ENCODE assay signal across 8 cellular contexts in the genomic region with DNA sequence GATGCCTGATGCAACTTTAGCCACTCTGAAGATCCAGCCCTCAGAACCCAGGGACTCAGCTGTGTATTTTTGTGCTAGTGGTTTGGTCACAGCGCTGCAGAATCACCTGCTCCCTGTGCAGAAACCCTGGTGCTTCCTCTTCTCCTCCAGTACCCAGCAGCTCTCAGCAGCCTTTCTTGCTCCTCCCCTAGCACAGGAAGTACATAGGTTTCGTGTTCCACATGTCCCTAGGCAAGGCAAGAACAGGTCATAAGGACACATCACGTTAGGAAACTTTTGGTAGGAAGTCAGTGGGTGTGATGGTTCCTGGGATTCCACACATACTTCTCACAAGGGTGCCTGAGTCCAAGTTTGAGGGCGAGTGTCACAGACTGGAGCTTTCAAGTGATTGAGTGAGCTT.
DNase-seq lines count a peak whose midpoint lies in the region; ATAC-seq lines count a peak whose summit lies in the region.

No MANE protein-coding gene starts in this region.

- H3K27me3 ChIP-seq in naive thymus-derived CD4-positive, alpha-beta T cell (ENCODE audit: control insufficient read depth in 2 of 2, insufficient read depth in 2 of 2, low read length in 2 of 2): no peaks in the 10 kb centered on the region

- POLR2A ChIA-PET in naive thymus-derived CD4-positive, alpha-beta T cell (lab: Charles Lee): interaction anchor here (1.0 kb wide), 1 partner anchor 207 kb away, joined by 3 read pairs; no protein-coding TSS in a partner anchor

- no peaks in the 10 kb centered on the region for H3K36me3 ChIP-seq in naive thymus-derived CD4-positive, alpha-beta T cell (ENCODE audit: control insufficient read depth in 2 of 3, insufficient read depth in 3 of 3, low read length in 3 of 3)

- no peaks in the 10 kb centered on the region for H3K27me3 Mint-ChIP-seq in T-helper 2 cell treated with Interferon-gamma antibody and Interleukin-4, amounts not matched to agents 5 μg/mL and 100 μg/mL, for 36 hours (ENCODE audit: low read depth)
- H3K27me3 Mint-ChIP-seq in naive thymus-derived CD4-positive, alpha-beta T cell: no peaks in the 10 kb centered on the region

- intact Hi-C loops in naive thymus-derived CD4-positive, alpha-beta T cell (cut with micrococcal nuclease): loop anchor here (2.0 to 10.0 kb wide), 2 partner anchors 23 to 127 kb away; no protein-coding TSS in a partner anchor

- H3K4me1 ChIP-seq in naive thymus-derived CD4-positive, alpha-beta T cell (ENCODE audit: control insufficient read depth in 2 of 2, insufficient read depth in 2 of 2, low read length in 2 of 2): peaks cover 0 to 14% of the 10 kb centered on the region in 2 donors

- CTCF ChIA-PET in naive thymus-derived CD4-positive, alpha-beta T cell (lab: Charles Lee): interaction anchor here (0.8 kb wide), 1 partner anchor 711 kb away, joined by 3 read pairs; no protein-coding TSS in a partner anchor

- no peak overlapping the region for H3K27ac ChIP-seq in naive thymus-derived CD4-positive, alpha-beta T cell (ENCODE audit: low read depth, low read length)

- no peak overlapping the region for H3K4me3 ChIP-seq in naive thymus-derived CD4-positive, alpha-beta T cell (ENCODE audit: low read length)

- no peaks in the 10 kb centered on the region for H3K9me3 ChIP-seq in naive thymus-derived CD4-positive, alpha-beta T cell (ENCODE audit: control insufficient read depth in 2 of 3, low read length in 3 of 3)

- ATAC-seq in GM19025 (IDR thresholded peaks at IDR 0.05; ENCODE audit: low read depth, unreplicated experiment) (peak; percentile 52), HG03095 (IDR thresholded peaks at IDR 0.05; ENCODE audit: unreplicated experiment) (peak; percentile 76)
- peak; percentile 82 for ATAC-seq in naive thymus-derived CD4-positive, alpha-beta T cell

- peak overlapping the region; percentile 46 for H3K4me3 Mint-ChIP-seq in T-helper 2 cell treated with Interferon-gamma antibody and Interleukin-4, amounts not matched to agents 5 μg/mL and 100 μg/mL, for 36 hours
- peak overlapping the region; percentile 8 to 82 (median 62) for H3K4me3 Mint-ChIP-seq in naive thymus-derived CD4-positive, alpha-beta T cell

- no peaks in the 10 kb centered on the region for H3K9me3 Mint-ChIP-seq in T-helper 2 cell treated with Interferon-gamma antibody and Interleukin-4, amounts not matched to agents 5 μg/mL and 100 μg/mL, for 36 hours
- H3K9me3 Mint-ChIP-seq in naive thymus-derived CD4-positive, alpha-beta T cell: no peaks in the 10 kb centered on the region

- peaks cover 34% of the 10 kb centered on the region for H3K4me1 Mint-ChIP-seq in T-helper 2 cell treated with Interferon-gamma antibody and Interleukin-4, amounts not matched to agents 5 μg/mL and 100 μg/mL, for 36 hours (ENCODE audit: low read depth)
- H3K4me1 Mint-ChIP-seq in naive thymus-derived CD4-positive, alpha-beta T cell: peaks cover 5 to 43% (median 26%) of the 10 kb centered on the region in 7 donors

- peak overlapping the region; percentile 56 for H3K27ac Mint-ChIP-seq in T-helper 2 cell treated with Interferon-gamma antibody and Interleukin-4, amounts not matched to agents 5 μg/mL and 100 μg/mL, for 36 hours
- H3K27ac Mint-ChIP-seq in naive thymus-derived CD4-positive, alpha-beta T cell: peak overlapping the region; percentile 12 to 87 (median 71)

- no peaks in the 10 kb centered on the region for H3K36me3 Mint-ChIP-seq in T-helper 2 cell treated with Interferon-gamma antibody and Interleukin-4, amounts not matched to agents 5 μg/mL and 100 μg/mL, for 36 hours (ENCODE audit: low read depth)
- H3K36me3 Mint-ChIP-seq in naive thymus-derived CD4-positive, alpha-beta T cell: no peaks in the 10 kb centered on the region

- DNase-seq in AG08395 (ENCODE audit: low spot score): peak; percentile 18
- DNase-seq in T-helper 2 cell treated with Interferon-gamma antibody and Interleukin-4, amounts not matched to agents 5 μg/mL and 100 μg/mL, for 36 hours (ENCODE audit: low spot score): peak; percentile 22
- peak in 6 of 9 donors; percentile 10 to 49 (median 34) for DNase-seq in naive thymus-derived CD4-positive, alpha-beta T cell
- DNase-seq in NCI-H187 (lab: John Stamatoyannopoulos, UW): no peak
- no peak for DNase-seq in T-helper 9 cell
- DNase-seq in NCI-H2196 treated with DMSO at 0.1 percent for 48 hours (lab: John Stamatoyannopoulos, UW; ENCODE audit: unreplicated experiment): no peak

Comparison
In these comparisons a context has a peak if more than half of its experiments do, and no peak if none do; other contexts are left out.
1. DNase-seq: peak in AG08395 (single experiment), T-helper 2 cell treated with Interferon-gamma antibody and Interleukin-4, amounts not matched to agents 5 μg/mL and 100 μg/mL, for 36 hours (single experiment) and naive thymus-derived CD4-positive, alpha-beta T cell (6 of 9); none in NCI-H187 (0 of 2), T-helper 9 cell (single experiment) and NCI-H2196 treated with DMSO at 0.1 percent for 48 hours (single experiment).
2. Peak in every context shown above with its lines, with median percentiles within 50 percentile points of each other: ATAC-seq.